In the genomic region with DNA sequence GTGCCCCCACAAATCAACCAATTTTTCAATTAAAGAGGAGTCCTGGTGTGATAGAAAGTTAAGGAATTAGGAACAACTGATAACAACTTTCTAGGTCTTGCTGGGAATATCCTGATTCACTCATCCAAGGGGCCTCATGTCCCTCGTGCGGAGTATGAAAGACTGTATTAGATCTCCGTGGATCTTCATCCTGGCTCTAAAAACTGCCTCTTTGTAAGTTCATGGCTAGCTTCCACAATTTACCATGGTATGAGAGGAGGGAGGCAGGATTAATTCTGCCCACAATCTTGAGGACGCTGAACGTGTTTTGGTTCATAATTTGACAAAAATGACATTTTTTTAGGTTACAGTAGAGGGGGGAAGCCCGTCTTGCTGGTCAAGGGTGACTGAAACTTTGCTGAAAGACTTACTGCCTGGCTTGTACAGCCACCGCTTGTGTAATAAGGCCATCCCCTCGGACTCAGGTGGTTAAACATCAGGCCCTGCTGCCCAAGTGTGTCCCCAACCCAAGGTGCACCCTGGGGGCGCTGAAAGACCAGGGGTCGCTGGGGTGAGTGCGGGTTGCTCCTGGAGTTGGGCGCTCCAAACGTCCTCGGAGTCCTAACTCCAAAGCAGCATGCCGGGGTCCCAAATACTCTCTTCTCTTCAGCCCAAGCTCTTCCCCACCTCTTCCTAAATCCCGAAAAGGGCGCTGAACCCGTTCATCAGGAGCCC, we compare ENCODE assay signal across 8 cellular contexts. TPM values are rescaled to one million over a fixed set of nuclear protein-coding genes. Genes with fewer than 3 reads are reported as not detected.
DNase-seq lines count a peak whose midpoint lies in the region; ATAC-seq and TF ChIP-seq lines count a peak whose summit lies in the region.

No MANE protein-coding gene starts in this region.

- peaks cover 6% of the 10 kb centered on the region for H3K9me3 Mint-ChIP-seq in type B pancreatic cell

- no peaks in the 10 kb centered on the region for H3K27me3 Mint-ChIP-seq in type B pancreatic cell

- ATAC-seq in esophagus mucosa (peak; percentile 7), HG02678 (IDR thresholded peaks at IDR 0.05; ENCODE audit: unreplicated experiment) (no peak)

- H3K9me3 ChIP-seq in KOPT-K1 (ENCODE audit: insufficient read depth, low read length, poor library complexity, severe bottlenecking) (no peaks in the 10 kb centered on the region), mucosa of stomach (ENCODE audit: control insufficient read depth, low read length) (no peaks in the 10 kb centered on the region)

- H3K36me3 Mint-ChIP-seq in type B pancreatic cell: peaks cover 21% of the 10 kb centered on the region

- peak overlapping the region; percentile 86 for H3K27ac Mint-ChIP-seq in type B pancreatic cell

- peak overlapping the region; percentile 68 for H3K27ac ChIP-seq in KOPT-K1 (ENCODE audit: low read depth, low read length, poor library complexity, severe bottlenecking)

- H3K4me3 ChIP-seq in mucosa of stomach (ENCODE audit: low read length): peak overlapping the region; percentile 83

- no peaks in the 10 kb centered on the region for H3K36me3 ChIP-seq in KOPT-K1 (ENCODE audit: insufficient read depth, low read length)
- no peaks in the 10 kb centered on the region for H3K36me3 ChIP-seq in mucosa of stomach (ENCODE audit: control insufficient read depth, insufficient read depth, low read length)

- peaks cover 17% of the 10 kb centered on the region for H3K4me1 ChIP-seq in mucosa of stomach (ENCODE audit: control insufficient read depth, insufficient read depth, low read length)

- H3K4me1 Mint-ChIP-seq in type B pancreatic cell (ENCODE audit: unreplicated experiment): peaks cover 23% of the 10 kb centered on the region

- H3K27me3 ChIP-seq in mucosa of stomach (ENCODE audit: control insufficient read depth, insufficient read depth, low read length): no peaks in the 10 kb centered on the region

- DNase-seq in NCI-H1417 (lab: John Stamatoyannopoulos, UW) (peak in 2 of 3 experiments; percentile 78 to 84), NCI-H1417 treated with DMSO at 0.1 percent for 48 hours (lab: John Stamatoyannopoulos, UW) (no peak), activated T-cell treated with anti-CD3 and anti-CD28 coated beads for 4 hours (peak; percentile 10), type B pancreatic cell (ENCODE audit: extremely low spot score, unreplicated experiment) (no peak)

- H3K4me3 Mint-ChIP-seq in type B pancreatic cell: peak overlapping the region; percentile 89

- no peak for TF ChIP-seq CTCF in type B pancreatic cell (conservative IDR thresholded peaks at IDR 0.05)

- peak overlapping the region; percentile 91 for H3K9ac ChIP-seq in mucosa of stomach (ENCODE audit: low read length)

RNA-seq across cellular contexts. Expression of a gene that starts 0.8 kb away (rescaled TPM):
- total RNA-seq in esophagus mucosa (9.8 TPM), type B pancreatic cell (ENCODE audit: low replicate concordance) (34.4 and 37.1 TPM in 2 replicates)

Comparison
In these comparisons a context has a peak if more than half of its experiments do, and no peak if none do; other contexts are left out.
1. DNase-seq: peak in NCI-H1417 (2 of 3) and activated T-cell treated with anti-CD3 and anti-CD28 coated beads for 4 hours (single experiment); none in NCI-H1417 treated with DMSO at 0.1 percent for 48 hours (single experiment) and type B pancreatic cell (single experiment).